Comparison of ENCODE assay signal across 17 cellular contexts in genomic region chr12:49761677-49762467, GRCh38. TPM values are rescaled to one million over a fixed set of nuclear protein-coding genes. Genes with fewer than 3 reads are reported as not detected.
DNase-seq lines count a peak whose midpoint lies in the region; ATAC-seq and TF ChIP-seq lines count a peak whose summit lies in the region.
"Had no signal": no experiment of that assay in that cellular context is flagged by ENCODE, and none has a peak within 500 bp of the region (broad histone marks: within the 10 kb centered on the region; RNA-seq: fewer than 3 reads in every experiment).

No MANE protein-coding gene starts in this region.

- H3K79me2 ChIP-seq in OCI-LY7 (ENCODE audit: insufficient read depth, low read depth, low read length) (no peaks in the 10 kb centered on the region), SK-N-SH (ENCODE audit: insufficient read depth) (peaks cover 13% of the 10 kb centered on the region)

- peaks cover 42% of the 10 kb centered on the region for H3K4me1 Mint-ChIP-seq in activated naive CD4-positive, alpha-beta T cell treated with anti-CD3 and anti-CD28 coated beads, Interleukin-2, amount 10 ng/mL, durations not matched to agents 7 days and 5 days
- peaks cover 55% of the 10 kb centered on the region for H3K4me1 Mint-ChIP-seq in central memory CD8-positive, alpha-beta T cell
- peaks cover 61% of the 10 kb centered on the region for H3K4me1 Mint-ChIP-seq in stimulated activated naive CD8-positive, alpha-beta T cell treated with anti-CD3 and anti-CD28 coated beads, Interleukin-15, Interleukin-2, amounts not matched to agents 100 ng/mL and 50 ng/mL, for 24 hours (ENCODE audit: low read depth)

- no peak for TF ChIP-seq RAD21 in SK-N-SH (IDR thresholded peaks at IDR 0.05; ENCODE audit: low read length)

- H3K36me3 ChIP-seq in OCI-LY7 (ENCODE audit: insufficient read depth, low read length) (peaks cover 87% of the 10 kb centered on the region), SK-N-SH (replicated peaks in 1 of 2; ENCODE audit: control insufficient read depth in 1 of 2, insufficient read depth in 2 of 2, low read length in 1 of 2) (peaks cover 64 to 77% of the 10 kb centered on the region in 2 experiments)

- intact Hi-C loops in OCI-LY7 (cut with micrococcal nuclease; ENCODE audit: unreplicated experiment) = no loop called here

- H3K27me3 ChIP-seq in SK-N-SH (ENCODE audit: insufficient read depth) = no peaks in the 10 kb centered on the region
- H3K27me3 ChIP-seq: left lung, stomach had no signal

- TF ChIP-seq EP300 in SK-N-SH (IDR thresholded peaks at IDR 0.05; ENCODE audit: borderline replicate concordance in 1 of 2, low read depth in 1 of 2, low read length in 1 of 2) = no peak

- no peaks in the 10 kb centered on the region for H3K27me3 Mint-ChIP-seq in activated naive CD4-positive, alpha-beta T cell treated with anti-CD3 and anti-CD28 coated beads, Interleukin-2, amount 10 ng/mL, durations not matched to agents 7 days and 5 days
- no peaks in the 10 kb centered on the region for H3K27me3 Mint-ChIP-seq in central memory CD8-positive, alpha-beta T cell
- H3K27me3 Mint-ChIP-seq in stimulated activated naive CD8-positive, alpha-beta T cell treated with anti-CD3 and anti-CD28 coated beads, Interleukin-15, Interleukin-2, amounts not matched to agents 100 ng/mL and 50 ng/mL, for 24 hours = no peaks in the 10 kb centered on the region

- H3K27ac Mint-ChIP-seq in activated naive CD4-positive, alpha-beta T cell treated with anti-CD3 and anti-CD28 coated beads, Interleukin-2, amount 10 ng/mL, durations not matched to agents 7 days and 5 days = peak overlapping the region; percentile 91
- peak overlapping the region; percentile 41 for H3K27ac Mint-ChIP-seq in central memory CD8-positive, alpha-beta T cell (ENCODE audit: low read depth)
- H3K27ac Mint-ChIP-seq in stimulated activated naive CD8-positive, alpha-beta T cell treated with anti-CD3 and anti-CD28 coated beads, Interleukin-15, Interleukin-2, amounts not matched to agents 100 ng/mL and 50 ng/mL, for 24 hours = peak overlapping the region; percentile 88

- no peak overlapping the region for H2AFZ ChIP-seq in OCI-LY7 (ENCODE audit: low read length)
- H2AFZ ChIP-seq in SK-N-SH (ENCODE audit: low read depth) = no peak overlapping the region

- H3K4me2 ChIP-seq in OCI-LY7 (ENCODE audit: low read length) = no peak overlapping the region
- H3K4me2 ChIP-seq in SK-N-SH = no peak overlapping the region

- DNase-seq in activated naive CD4-positive, alpha-beta T cell treated with anti-CD3 and anti-CD28 coated beads, Interleukin-2, amount 10 ng/mL, durations not matched to agents 7 days and 5 days = no peak
- DNase-seq in activated naive CD4-positive, alpha-beta T cell treated with Interleukin-2 at 50 U/mL for 16 hours = no peak
- DNase-seq in OCI-LY7 (ENCODE audit: low spot score) = no peak
- DNase-seq in central memory CD8-positive, alpha-beta T cell (ENCODE audit: low spot score in 2 of 2) = no peak
- no peak for DNase-seq in SK-N-SH
- DNase-seq in caudate nucleus (lab: John Stamatoyannopoulos, UW) = no peak
- DNase-seq: activated CD4-positive, CD25-positive, alpha-beta regulatory T cell treated with anti-CD3 and anti-CD28 coated beads, Interleukin-2, amount 50 U/mL, for 72 hours; activated gamma-delta T cell; DMS 273 treated with DMSO at 0.1 percent for 48 hours; foreskin fibroblast; left lung; NCI-H1092; NCI-H748 treated with DMSO at 0.1 percent for 48 hours; small intestine; stomach had no signal

- no peaks in the 10 kb centered on the region for H3K9me3 Mint-ChIP-seq in activated naive CD4-positive, alpha-beta T cell treated with anti-CD3 and anti-CD28 coated beads, Interleukin-2, amount 10 ng/mL, durations not matched to agents 7 days and 5 days
- no peaks in the 10 kb centered on the region for H3K9me3 Mint-ChIP-seq in central memory CD8-positive, alpha-beta T cell
- no peaks in the 10 kb centered on the region for H3K9me3 Mint-ChIP-seq in stimulated activated naive CD8-positive, alpha-beta T cell treated with anti-CD3 and anti-CD28 coated beads, Interleukin-15, Interleukin-2, amounts not matched to agents 100 ng/mL and 50 ng/mL, for 24 hours

- H3K27ac ChIP-seq in OCI-LY7 (ENCODE audit: low read depth, low read length, poor library complexity, severe bottlenecking) (peak overlapping the region; percentile 3), SK-N-SH (ENCODE audit: low read depth in 2 of 2, low read length in 1 of 2) (no peak overlapping the region), caudate nucleus (ENCODE audit: low read depth, low read length) (no peak overlapping the region)
- H3K27ac ChIP-seq: stomach had no signal

- H3K4me3 Mint-ChIP-seq in activated naive CD4-positive, alpha-beta T cell treated with anti-CD3 and anti-CD28 coated beads, Interleukin-2, amount 10 ng/mL, durations not matched to agents 7 days and 5 days = no peak overlapping the region
- no peak overlapping the region for H3K4me3 Mint-ChIP-seq in central memory CD8-positive, alpha-beta T cell
- peak overlapping the region; percentile 59 for H3K4me3 Mint-ChIP-seq in stimulated activated naive CD8-positive, alpha-beta T cell treated with anti-CD3 and anti-CD28 coated beads, Interleukin-15, Interleukin-2, amounts not matched to agents 100 ng/mL and 50 ng/mL, for 24 hours

- H3K4me1 ChIP-seq in OCI-LY7 (ENCODE audit: insufficient read depth, low read length, poor library complexity, severe bottlenecking) (peaks cover 13% of the 10 kb centered on the region), SK-N-SH (ENCODE audit: control insufficient read depth in 1 of 2, insufficient read depth in 2 of 2, low read depth in 1 of 2, low read length in 1 of 2) (no peaks in the 10 kb centered on the region)

- CTCF ChIA-PET in activated naive CD4-positive, alpha-beta T cell treated with anti-CD3 and anti-CD28 coated beads, Interleukin-2, amount 10 ng/mL, durations not matched to agents 7 days and 5 days (lab: Charles Lee) = interaction anchor here (0.7 to 4.9 kb wide), 21 partner anchors 9 to 430 kb away, joined by 3 to 42 read pairs (median 4); partner anchors contain the start of genes NCKAP5L and TMBIM6
- CTCF ChIA-PET in OCI-LY7 (lab: Charles Lee; ENCODE audit: unreplicated experiment) = interaction anchor here (0.6 to 1.4 kb wide), 2 partner anchors 21 to 45 kb away, joined by 3 to 5 read pairs; partner anchors contain the start of gene TMBIM6
- CTCF ChIA-PET in SK-N-SH (lab: Yijun Ruan, JAX) = interaction anchor here (0.6 to 3.8 kb wide), 35 partner anchors 7 to 309 kb away, joined by 3 to 22 read pairs (median 4); partner anchors contain the start of gene TMBIM6

- POLR2A ChIA-PET in OCI-LY7 (lab: Charles Lee) = interaction anchor here (0.5 to 1.9 kb wide), 4 partner anchors 20 to 569 kb away, joined by 3 to 8 read pairs (median 4); partner anchors contain the start of gene TMBIM6
- POLR2A ChIA-PET in SK-N-SH (lab: Yijun Ruan, JAX) = interaction anchor here (1.8 kb wide), 1 partner anchor 20 kb away, joined by 5 read pairs; the partner anchor contains the start of gene TMBIM6

- no peak for TF ChIP-seq CTCF in OCI-LY7 (conservative IDR thresholded peaks at IDR 0.05; ENCODE audit: low read length)
- TF ChIP-seq CTCF in SK-N-SH (IDR thresholded peaks at IDR 0.05) = no peak

- H3K36me3 Mint-ChIP-seq in activated naive CD4-positive, alpha-beta T cell treated with anti-CD3 and anti-CD28 coated beads, Interleukin-2, amount 10 ng/mL, durations not matched to agents 7 days and 5 days = peaks cover 68% of the 10 kb centered on the region
- H3K36me3 Mint-ChIP-seq in central memory CD8-positive, alpha-beta T cell (ENCODE audit: insufficient read depth) = peaks cover 93% of the 10 kb centered on the region
- H3K36me3 Mint-ChIP-seq in stimulated activated naive CD8-positive, alpha-beta T cell treated with anti-CD3 and anti-CD28 coated beads, Interleukin-15, Interleukin-2, amounts not matched to agents 100 ng/mL and 50 ng/mL, for 24 hours (ENCODE audit: low read depth) = peaks cover 73% of the 10 kb centered on the region

- 94% methylated on average over 4 of the region's 4 CpGs for WGBS in SK-N-SH (ENCODE audit: low lambda C conversion rate)

- H4K20me1 ChIP-seq in OCI-LY7 (ENCODE audit: insufficient read depth, low read length) (no peaks in the 10 kb centered on the region), SK-N-SH (ENCODE audit: insufficient read depth) (peaks cover 16% of the 10 kb centered on the region)

- no TSS peak for BruUV-seq in OCI-LY7 (replicated peaks; lab: Mats Ljungman, UMichigan)

- ATAC-seq in central memory CD8-positive, alpha-beta T cell (replicated peaks; ENCODE audit: extremely low read depth, poor library complexity, severe bottlenecking) = no peak
- ATAC-seq in HG02798 (IDR thresholded peaks at IDR 0.05; ENCODE audit: poor library complexity, unreplicated experiment) = no peak
- ATAC-seq: left lung had no signal

- H3K4me3 ChIP-seq in OCI-LY7 (ENCODE audit: low read depth, low read length, poor library complexity, severe bottlenecking) (no peak overlapping the region), SK-N-SH (ENCODE audit: low read depth in 2 of 2, low read length in 1 of 2) (no peak overlapping the region)
- H3K4me3 ChIP-seq: left lung, stomach had no signal

- H3K9ac ChIP-seq in SK-N-SH = no peak overlapping the region

- no peaks in the 10 kb centered on the region for H3K9me3 ChIP-seq in OCI-LY7 (ENCODE audit: low read length)
- no peaks in the 10 kb centered on the region for H3K9me3 ChIP-seq in SK-N-SH
- H3K9me3 ChIP-seq: left lung, stomach had no signal

- peaks cover 32% of the 10 kb centered on the region for H3F3A ChIP-seq in SK-N-SH (replicated peaks; ENCODE audit: insufficient read depth)

- H3K9me2 ChIP-seq in OCI-LY7 (ENCODE audit: insufficient read depth, low read length) (no peaks in the 10 kb centered on the region), SK-N-SH (no peaks in the 10 kb centered on the region)

TF ChIP-seq in SK-N-SH, 30 proteins besides CTCF, POLR2A, EP300 and RAD21 (continues in another document):
- TF ChIP-seq CHD2 (IDR thresholded peaks at IDR 0.05; ENCODE audit: low read length, partially characterized antibody) = no peak
- TF ChIP-seq RFX5 (IDR thresholded peaks at IDR 0.05; ENCODE audit: low read length) = no peak

RNA-seq across cellular contexts. Expression of gene TMBIM6, which starts 20.5 kb away (rescaled TPM):
- 116 and 120 TPM in 2 replicates for total RNA-seq in OCI-LY7 (2014; rRNA removed; shearing (Covaris generic))
- 170 and 172 TPM in 2 replicates for total RNA-seq in OCI-LY7 (2022)
- 290 and 360 TPM in 2 replicates for polyA plus RNA-seq in SK-N-SH (2012; rRNA removed)
- polyA plus RNA-seq in SK-N-SH (2012; cell fraction: cytosol; rRNA removed) = 355 TPM in 2 replicates
- polyA plus RNA-seq in SK-N-SH (2012; cell fraction: nucleus; rRNA removed) = 242 and 304 TPM in 2 replicates

RNA-seq across cellular contexts. Expression of gene FMNL3, which starts 54.7 kb away (rescaled TPM):
- total RNA-seq in OCI-LY7 (2014; rRNA removed; shearing (Covaris generic)) = 28.7 and 29.6 TPM in 2 replicates
- 13.8 and 15.6 TPM in 2 replicates for total RNA-seq in OCI-LY7 (2022)
- polyA plus RNA-seq in SK-N-SH (2012; rRNA removed) = 10.2 and 13.1 TPM in 2 replicates
- 6.6 and 8.8 TPM in 2 replicates for polyA plus RNA-seq in SK-N-SH (2012; cell fraction: cytosol; rRNA removed)
- polyA plus RNA-seq in SK-N-SH (2012; cell fraction: nucleus; rRNA removed) = 19.5 and 24.9 TPM in 2 replicates

Comparison
In these comparisons a context has a peak if more than half of its experiments do, and no peak if none do; other contexts are left out.
1. H3K27ac Mint-ChIP-seq: peak in every context shown above with its lines; median percentile 91 in activated naive CD4-positive, alpha-beta T cell treated with anti-CD3 and anti-CD28 coated beads, Interleukin-2, amount 10 ng/mL, durations not matched to agents 7 days and 5 days; 88 in stimulated activated naive CD8-positive, alpha-beta T cell treated with anti-CD3 and anti-CD28 coated beads, Interleukin-15, Interleukin-2, amounts not matched to agents 100 ng/mL and 50 ng/mL, for 24 hours; 41 in central memory CD8-positive, alpha-beta T cell.